Comparison of ENCODE assay signal across 13 cellular contexts in genomic region chr9:25603106-25603505, GRCh38.
DNase-seq lines count a peak whose midpoint lies in the region; ATAC-seq and TF ChIP-seq lines count a peak whose summit lies in the region.
"Had no signal": no experiment of that assay in that cellular context is flagged by ENCODE, and none has a peak within 500 bp of the region (broad histone marks: within the 10 kb centered on the region; RNA-seq: fewer than 3 reads in every experiment).

No MANE protein-coding gene starts in this region.

- no peaks in the 10 kb centered on the region for H3K36me3 ChIP-seq in PC-9 (ENCODE audit: low read depth)
- no peaks in the 10 kb centered on the region for H3K36me3 ChIP-seq in hepatocyte (replicated peaks; ENCODE audit: insufficient read depth, low read depth)
- H3K36me3 ChIP-seq: BLaER1, HAP-1 had no signal

- peaks cover 7% of the 10 kb centered on the region; the same call in 1 of the 2 replicates for H3F3A ChIP-seq in PC-9 (ENCODE audit: insufficient read depth, low read depth)

- no peaks in the 10 kb centered on the region for H3K27me3 ChIP-seq in PC-9 (ENCODE audit: insufficient read depth, low read depth)
- H3K27me3 ChIP-seq in hepatocyte = no peaks in the 10 kb centered on the region
- H3K27me3 ChIP-seq: BLaER1 had no signal

- no peak for ATAC-seq in GM21526 (IDR thresholded peaks at IDR 0.05; ENCODE audit: low FRiP score, unreplicated experiment)
- ATAC-seq: HepG2 had no signal

- DNase-seq in ELF-1 (ENCODE audit: low read depth, low spot score) = peak; percentile 20
- DNase-seq in PC-9 = no peak
- no peak for DNase-seq in hepatocyte (ENCODE audit: low spot score)
- DNase-seq in inferior parietal cortex (ENCODE audit: extremely low spot score) = no peak
- no peak for DNase-seq in activated CD8-positive, alpha-beta memory T cell treated with anti-CD3 and anti-CD28 coated beads for 24 hours
- no peak for DNase-seq in Kasumi-1 (lab: John Stamatoyannopoulos, UW)
- DNase-seq: 8988T; CD4-positive, alpha-beta memory T cell; DMS79 treated with DMSO at 0.1 percent for 48 hours had no signal

- CTCF ChIA-PET in PC-9 (lab: Charles Lee) = no interaction called here

- BruUV-seq in PC-9 (replicated peaks; lab: Mats Ljungman, UMichigan) = no TSS peak

- intact Hi-C loops in PC-9 (cut with micrococcal nuclease; ENCODE audit: unreplicated experiment) = no loop called here

- TF ChIP-seq CTCF in PC-9 (conservative IDR thresholded peaks at IDR 0.05) = no peak
- no peak for TF ChIP-seq CTCF in hepatocyte (IDR thresholded peaks at IDR 0.05; ENCODE audit: poor library complexity)

- no peaks in the 10 kb centered on the region for H3K9me3 ChIP-seq in PC-9 (ENCODE audit: insufficient read depth, low read depth)
- H3K9me3 ChIP-seq in hepatocyte (ENCODE audit: low read depth) = no peaks in the 10 kb centered on the region
- H3K9me3 ChIP-seq: BLaER1, HAP-1 had no signal

- no peaks in the 10 kb centered on the region for H3K79me2 ChIP-seq in PC-9 (ENCODE audit: low read depth)
- no peaks in the 10 kb centered on the region for H3K79me2 ChIP-seq in hepatocyte

- POLR2A ChIA-PET in PC-9 (lab: Charles Lee; ENCODE audit: unreplicated experiment) = no interaction called here

- no peak overlapping the region for H3K4me3 ChIP-seq in PC-9
- no peak overlapping the region for H3K4me3 ChIP-seq in hepatocyte
- H3K4me3 ChIP-seq: BLaER1, HAP-1 had no signal

- H3K4me2 ChIP-seq in PC-9 (peak overlapping the region; percentile 82), hepatocyte (peak overlapping the region; percentile 35)
- H3K4me2 ChIP-seq: BLaER1 had no signal

- no peak overlapping the region for H3K27ac ChIP-seq in PC-9
- H3K27ac ChIP-seq in hepatocyte = no peak overlapping the region
- H3K27ac ChIP-seq: BLaER1 had no signal

- no peaks in the 10 kb centered on the region for H4K20me1 ChIP-seq in PC-9 (ENCODE audit: insufficient read depth)
- no peaks in the 10 kb centered on the region for H4K20me1 ChIP-seq in hepatocyte (ENCODE audit: insufficient read depth, poor library complexity, severe bottlenecking)
- H4K20me1 ChIP-seq: BLaER1 had no signal

- H3K4me1 ChIP-seq in PC-9 (replicated peaks; ENCODE audit: insufficient read depth) (peaks cover 22% of the 10 kb centered on the region), hepatocyte (ENCODE audit: insufficient read depth) (peaks cover 10% of the 10 kb centered on the region)
- H3K4me1 ChIP-seq: BLaER1, HAP-1 had no signal

- no peak overlapping the region for H2AFZ ChIP-seq in PC-9
- H2AFZ ChIP-seq in hepatocyte = no peak overlapping the region

- no peaks in the 10 kb centered on the region for H3K9me2 ChIP-seq in PC-9 (ENCODE audit: insufficient read depth)
- H3K9me2 ChIP-seq in hepatocyte (replicated peaks; ENCODE audit: insufficient read depth) = no peaks in the 10 kb centered on the region
